8 cellular contexts compared by ENCODE assay signal in the genomic region with DNA sequence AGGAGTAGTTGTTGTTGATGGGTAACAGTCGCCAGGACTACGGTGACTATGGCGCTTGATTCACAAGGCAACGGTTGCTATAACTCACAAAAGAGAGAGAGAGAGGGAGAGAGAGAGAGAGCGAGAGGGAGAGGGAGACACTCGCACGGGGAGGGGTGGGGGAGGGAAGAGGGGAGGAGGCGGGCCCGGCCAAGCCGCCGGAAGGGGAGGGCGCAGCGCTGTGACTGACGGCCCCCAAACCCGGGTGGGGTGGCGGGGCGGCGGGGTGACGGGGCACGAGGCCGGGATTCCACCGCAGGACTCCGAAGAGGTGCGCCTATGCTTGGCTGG. TPM values are rescaled to one million over a fixed set of nuclear protein-coding genes. Genes with fewer than 3 reads are reported as not detected.
DNase-seq lines count a peak whose midpoint lies in the region; ATAC-seq lines count a peak whose summit lies in the region.

A gene (minus strand): TSS at position 166 of the 330 bp plus-strand sequence. CDS start 130,413 bp downstream, outside the sequence.

- peak within 1 kb of the TSS; percentile 100 for H3K27ac ChIP-seq in cingulate gyrus (ENCODE audit: low read depth, low read length)

- peak; percentile 46 for ATAC-seq in GM19328 (IDR thresholded peaks at IDR 0.05; ENCODE audit: unreplicated experiment)
- peak; percentile 50 for ATAC-seq in HG03460 (IDR thresholded peaks at IDR 0.05; ENCODE audit: unreplicated experiment)
- peak; percentile 88 for ATAC-seq in left colon

- DNase-seq in AML-193 (lab: John Stamatoyannopoulos, UW) (peak; percentile 81 to 85), NCI-H524 (lab: John Stamatoyannopoulos, UW) (peak; percentile 85 to 88), left colon (peak; percentile 91 to 93)
- DNase-seq in activated CD4-positive, alpha-beta T cell treated with anti-CD3 and anti-CD28 coated beads for 4 hours, result peak; percentile 92 to 94
- peak; percentile 95 for DNase-seq in stimulated activated CD4-positive, alpha-beta T cell treated with anti-CD3 and anti-CD28 coated beads, Interleukin-1b, Interleukin-23, amount 100 ng/mL, for 48 hours

- intact Hi-C loops in left colon (cut with DNase I, micrococcal nuclease), result loop anchor here in 1 of 2 donors (10.0 kb wide), 1 partner anchor 769 kb away; no protein-coding TSS in a partner anchor

RNA-seq across cellular contexts. Expression of the gene that starts here (rescaled TPM):
- 10 to 100 TPM in 1 of 2 donors, 1 to 10 TPM in 1; 8.4 to 10.6 TPM for total RNA-seq in left colon

Comparison
In these comparisons a context has a peak if more than half of its experiments do, and no peak if none do; other contexts are left out.
1. Peak in every context shown above with its lines: DNase-seq, ATAC-seq and H3K27ac ChIP-seq.